15 cellular contexts compared by ENCODE assay signal in the genomic region with DNA sequence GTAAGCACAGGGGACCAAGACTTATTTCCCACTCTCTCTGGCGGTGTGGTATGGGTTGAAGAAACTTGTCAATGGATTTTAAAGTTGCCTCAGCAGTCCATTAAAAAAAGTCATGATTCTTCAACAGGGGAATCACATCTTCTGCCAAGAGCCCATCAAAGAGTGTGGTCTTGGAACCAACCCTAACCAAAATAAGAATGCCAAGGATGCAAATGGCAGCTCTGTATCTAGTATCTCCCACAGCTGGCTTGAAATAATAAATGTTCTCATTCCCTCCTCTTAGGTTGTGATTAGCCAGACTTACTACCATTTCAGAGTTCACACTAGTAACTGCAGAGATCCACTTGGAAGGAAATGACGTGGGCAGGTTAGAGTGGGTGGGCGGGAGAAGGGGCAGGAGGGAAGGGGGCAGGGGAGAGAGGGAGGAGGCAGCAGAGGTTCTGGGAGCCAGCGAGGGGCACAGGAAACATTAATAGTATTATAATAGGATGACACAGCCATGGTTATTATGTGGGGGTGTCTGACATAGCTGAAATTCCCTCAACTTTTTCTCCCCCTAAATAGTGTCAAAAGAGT.
"Had no signal": no experiment of that assay in that cellular context is flagged by ENCODE, and none has a peak within 500 bp of the region (broad histone marks: within the 10 kb centered on the region; RNA-seq: fewer than 3 reads in every experiment).

No MANE protein-coding gene starts in this region.

- H3K27me3 Mint-ChIP-seq: progenitor cell of endocrine pancreas had no signal

- H3K27ac ChIP-seq: gastroesophageal sphincter, spleen, upper lobe of right lung had no signal

- H3K36me3 Mint-ChIP-seq: activated naive CD4-positive, alpha-beta T cell treated with anti-CD3 and anti-CD28 coated beads, Interleukin-2, amount 50 U/mL, for 72 hours; naive B cell had no signal

- H3K36me3 ChIP-seq: upper lobe of right lung had no signal

- DNase-seq: activated CD4-positive, alpha-beta T cell treated with anti-CD3 and anti-CD28 coated beads, Interleukin-2, amount 50 U/mL, for 4 hours; activated CD4-positive, CD25-positive, alpha-beta regulatory T cell treated with anti-CD3 and anti-CD28 coated beads, Interleukin-2, amount 50 U/mL, for 72 hours; activated effector memory CD4-positive, alpha-beta T cell treated with Interleukin-2 at 50 U/mL for 16 hours; activated T-cell treated with anti-CD3 and anti-CD28 coated beads, Interleukin-2, amount 50 U/mL, for 1 hour; kidney; midbrain; naive B cell; right cardiac atrium; spleen; stimulated activated CD4-positive, alpha-beta T cell treated with anti-CD3 and anti-CD28 coated beads, Interleukin-2, amount 100 ng/mL, for 24 hours; stimulated activated naive CD4-positive, alpha-beta T cell; upper lobe of right lung had no signal

- H3K9me3 ChIP-seq: gastroesophageal sphincter, spleen, upper lobe of right lung had no signal

- ATAC-seq: activated naive CD4-positive, alpha-beta T cell treated with anti-CD3 and anti-CD28 coated beads, Interleukin-2, amount 50 U/mL, for 72 hours; gastroesophageal sphincter; right cardiac atrium; upper lobe of right lung had no signal

- H3K9me3 Mint-ChIP-seq: activated naive CD4-positive, alpha-beta T cell treated with anti-CD3 and anti-CD28 coated beads, Interleukin-2, amount 50 U/mL, for 72 hours had no signal

- H3K4me3 Mint-ChIP-seq: naive B cell had no signal

- H3K27me3 ChIP-seq: gastroesophageal sphincter, upper lobe of right lung had no signal

- H3K27ac Mint-ChIP-seq: activated naive CD4-positive, alpha-beta T cell treated with anti-CD3 and anti-CD28 coated beads, Interleukin-2, amount 50 U/mL, for 72 hours; naive B cell had no signal

- H3K4me3 ChIP-seq: gastroesophageal sphincter, spleen, upper lobe of right lung had no signal
